In the genomic region with DNA sequence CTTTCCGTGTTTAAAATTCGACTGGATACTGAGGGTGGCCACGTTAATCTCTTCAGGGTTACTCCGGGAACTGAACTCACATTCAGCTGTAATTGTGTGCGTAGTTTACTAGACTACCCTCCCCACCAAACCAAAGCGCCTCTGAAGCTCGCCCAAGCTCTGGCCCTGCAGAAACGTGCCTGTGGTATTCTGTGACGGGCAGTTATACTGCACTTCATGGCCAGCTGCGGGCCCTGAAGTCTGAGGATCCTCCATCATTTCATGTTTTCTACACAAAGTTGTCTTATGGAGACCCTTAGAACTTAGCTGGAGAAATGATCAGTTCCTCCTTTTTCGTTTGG, we compare ENCODE assay signal across 1 cellular context.
TF ChIP-seq lines count a peak whose summit lies in the region.

No MANE protein-coding gene starts in this region.

TF ChIP-seq in GM12878, 131 proteins besides CTCF, POLR2A, EP300 and RAD21:
- TF ChIP-seq, protein P1, sequence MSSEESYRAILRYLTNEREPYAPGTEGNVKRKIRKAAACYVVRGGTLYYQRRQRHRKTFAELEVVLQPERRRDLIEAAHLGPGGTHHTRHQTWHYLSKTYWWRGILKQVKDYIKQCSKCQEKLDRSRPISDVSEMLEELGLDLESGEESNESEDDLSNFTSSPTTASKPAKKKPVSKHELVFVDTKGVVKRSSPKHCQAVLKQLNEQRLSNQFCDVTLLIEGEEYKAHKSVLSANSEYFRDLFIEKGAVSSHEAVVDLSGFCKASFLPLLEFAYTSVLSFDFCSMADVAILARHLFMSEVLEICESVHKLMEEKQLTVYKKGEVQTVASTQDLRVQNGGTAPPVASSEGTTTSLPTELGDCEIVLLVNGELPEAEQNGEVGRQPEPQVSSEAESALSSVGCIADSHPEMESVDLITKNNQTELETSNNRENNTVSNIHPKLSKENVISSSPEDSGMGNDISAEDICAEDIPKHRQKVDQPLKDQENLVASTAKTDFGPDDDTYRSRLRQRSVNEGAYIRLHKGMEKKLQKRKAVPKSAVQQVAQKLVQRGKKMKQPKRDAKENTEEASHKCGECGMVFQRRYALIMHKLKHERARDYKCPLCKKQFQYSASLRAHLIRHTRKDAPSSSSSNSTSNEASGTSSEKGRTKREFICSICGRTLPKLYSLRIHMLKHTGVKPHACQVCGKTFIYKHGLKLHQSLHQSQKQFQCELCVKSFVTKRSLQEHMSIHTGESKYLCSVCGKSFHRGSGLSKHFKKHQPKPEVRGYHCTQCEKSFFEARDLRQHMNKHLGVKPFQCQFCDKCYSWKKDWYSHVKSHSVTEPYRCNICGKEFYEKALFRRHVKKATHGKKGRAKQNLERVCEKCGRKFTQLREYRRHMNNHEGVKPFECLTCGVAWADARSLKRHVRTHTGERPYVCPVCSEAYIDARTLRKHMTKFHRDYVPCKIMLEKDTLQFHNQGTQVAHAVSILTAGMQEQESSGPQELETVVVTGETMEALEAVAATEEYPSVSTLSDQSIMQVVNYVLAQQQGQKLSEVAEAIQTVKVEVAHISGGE (CRISPR knock-in tag; IDR thresholded peaks at IDR 0.05): no peak
- no peak for TF ChIP-seq STAT3 (IDR thresholded peaks at IDR 0.05; ENCODE audit: low read depth, low read length)
- TF ChIP-seq TCF3 (IDR thresholded peaks at IDR 0.05; ENCODE audit: borderline replicate concordance, insufficient read depth, low read depth, low read length): no peak
- TF ChIP-seq ZZZ3 (IDR thresholded peaks at IDR 0.05; ENCODE audit: control insufficient read depth, insufficient read length, low read depth): no peak
- no peak for TF ChIP-seq SREBF2 (IDR thresholded peaks at IDR 0.05; ENCODE audit: low read length)
- TF ChIP-seq MXI1 (IDR thresholded peaks at IDR 0.05; ENCODE audit: low read depth, low read length): no peak
- TF ChIP-seq, protein P2, sequence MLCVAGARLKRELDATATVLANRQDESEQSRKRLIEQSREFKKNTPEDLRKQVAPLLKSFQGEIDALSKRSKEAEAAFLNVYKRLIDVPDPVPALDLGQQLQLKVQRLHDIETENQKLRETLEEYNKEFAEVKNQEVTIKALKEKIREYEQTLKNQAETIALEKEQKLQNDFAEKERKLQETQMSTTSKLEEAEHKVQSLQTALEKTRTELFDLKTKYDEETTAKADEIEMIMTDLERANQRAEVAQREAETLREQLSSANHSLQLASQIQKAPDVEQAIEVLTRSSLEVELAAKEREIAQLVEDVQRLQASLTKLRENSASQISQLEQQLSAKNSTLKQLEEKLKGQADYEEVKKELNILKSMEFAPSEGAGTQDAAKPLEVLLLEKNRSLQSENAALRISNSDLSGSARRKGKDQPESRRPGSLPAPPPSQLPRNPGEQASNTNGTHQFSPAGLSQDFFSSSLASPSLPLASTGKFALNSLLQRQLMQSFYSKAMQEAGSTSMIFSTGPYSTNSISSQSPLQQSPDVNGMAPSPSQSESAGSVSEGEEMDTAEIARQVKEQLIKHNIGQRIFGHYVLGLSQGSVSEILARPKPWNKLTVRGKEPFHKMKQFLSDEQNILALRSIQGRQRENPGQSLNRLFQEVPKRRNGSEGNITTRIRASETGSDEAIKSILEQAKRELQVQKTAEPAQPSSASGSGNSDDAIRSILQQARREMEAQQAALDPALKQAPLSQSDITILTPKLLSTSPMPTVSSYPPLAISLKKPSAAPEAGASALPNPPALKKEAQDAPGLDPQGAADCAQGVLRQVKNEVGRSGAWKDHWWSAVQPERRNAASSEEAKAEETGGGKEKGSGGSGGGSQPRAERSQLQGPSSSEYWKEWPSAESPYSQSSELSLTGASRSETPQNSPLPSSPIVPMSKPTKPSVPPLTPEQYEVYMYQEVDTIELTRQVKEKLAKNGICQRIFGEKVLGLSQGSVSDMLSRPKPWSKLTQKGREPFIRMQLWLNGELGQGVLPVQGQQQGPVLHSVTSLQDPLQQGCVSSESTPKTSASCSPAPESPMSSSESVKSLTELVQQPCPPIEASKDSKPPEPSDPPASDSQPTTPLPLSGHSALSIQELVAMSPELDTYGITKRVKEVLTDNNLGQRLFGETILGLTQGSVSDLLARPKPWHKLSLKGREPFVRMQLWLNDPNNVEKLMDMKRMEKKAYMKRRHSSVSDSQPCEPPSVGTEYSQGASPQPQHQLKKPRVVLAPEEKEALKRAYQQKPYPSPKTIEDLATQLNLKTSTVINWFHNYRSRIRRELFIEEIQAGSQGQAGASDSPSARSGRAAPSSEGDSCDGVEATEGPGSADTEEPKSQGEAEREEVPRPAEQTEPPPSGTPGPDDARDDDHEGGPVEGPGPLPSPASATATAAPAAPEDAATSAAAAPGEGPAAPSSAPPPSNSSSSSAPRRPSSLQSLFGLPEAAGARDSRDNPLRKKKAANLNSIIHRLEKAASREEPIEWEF (IDR thresholded peaks at IDR 0.05; ENCODE audit: insufficient replicate concordance, low read depth, low read length): no peak
- TF ChIP-seq SUPT20H (IDR thresholded peaks at IDR 0.05; ENCODE audit: borderline replicate concordance, control insufficient read depth, low read depth, low read length): no peak
- no peak for TF ChIP-seq ZNF207 (IDR thresholded peaks at IDR 0.05; ENCODE audit: borderline replicate concordance)
- TF ChIP-seq CHD2 (IDR thresholded peaks at IDR 0.05; ENCODE audit: borderline replicate concordance, low read depth, low read length): no peak
- 0 out of 2 replicates have a peak, but pooled peaks have one; percentile 3 for TF ChIP-seq DPF2 (IDR thresholded peaks at IDR 0.05)
- no peak for TF ChIP-seq GATAD2B (conservative IDR thresholded peaks at IDR 0.05; ENCODE audit: low read depth)
- TF ChIP-seq RELA (IDR thresholded peaks at IDR 0.05; ENCODE audit: borderline replicate concordance, partially characterized antibody): no peak
- TF ChIP-seq, protein P3, sequence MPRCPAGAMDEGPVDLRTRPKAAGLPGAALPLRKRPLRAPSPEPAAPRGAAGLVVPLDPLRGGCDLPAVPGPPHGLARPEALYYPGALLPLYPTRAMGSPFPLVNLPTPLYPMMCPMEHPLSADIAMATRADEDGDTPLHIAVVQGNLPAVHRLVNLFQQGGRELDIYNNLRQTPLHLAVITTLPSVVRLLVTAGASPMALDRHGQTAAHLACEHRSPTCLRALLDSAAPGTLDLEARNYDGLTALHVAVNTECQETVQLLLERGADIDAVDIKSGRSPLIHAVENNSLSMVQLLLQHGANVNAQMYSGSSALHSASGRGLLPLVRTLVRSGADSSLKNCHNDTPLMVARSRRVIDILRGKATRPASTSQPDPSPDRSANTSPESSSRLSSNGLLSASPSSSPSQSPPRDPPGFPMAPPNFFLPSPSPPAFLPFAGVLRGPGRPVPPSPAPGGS (IDR thresholded peaks at IDR 0.05; ENCODE audit: borderline replicate concordance, insufficient read depth, low read depth, low read length, poor library complexity, severe bottlenecking): no peak
- peak; percentile 17; the same call in 1 of the 2 replicates for TF ChIP-seq SPI1 (IDR thresholded peaks at IDR 0.05; ENCODE audit: borderline replicate concordance, insufficient read depth, low read depth, low read length)
